In genomic region chrX:72540318-72540717, GRCh38 we compare ENCODE assay signal across 9 cellular contexts. TPM values are rescaled to one million over a fixed set of nuclear protein-coding genes. Genes with fewer than 3 reads are reported as not detected.
DNase-seq lines count a peak whose midpoint lies in the region; ATAC-seq and TF ChIP-seq lines count a peak whose summit lies in the region.
"Had no signal": no experiment of that assay in that cellular context is flagged by ENCODE, and none has a peak within 500 bp of the region (broad histone marks: within the 10 kb centered on the region; RNA-seq: fewer than 3 reads in every experiment).

No MANE protein-coding gene starts in this region.

- no peaks in the 10 kb centered on the region for H3K36me3 Mint-ChIP-seq in activated CD4-positive, alpha-beta T cell treated with anti-CD3 and anti-CD28 coated beads, Interleukin-2, amount 10 ng/mL, durations not matched to agents 24 days and 14 days (ENCODE audit: low read depth)

- no peak overlapping the region for H3K27ac ChIP-seq in PC-9
- no peak overlapping the region for H3K27ac ChIP-seq in foreskin keratinocyte
- H3K27ac ChIP-seq: BLaER1 had no signal

- TF ChIP-seq CTCF in PC-9 (conservative IDR thresholded peaks at IDR 0.05) (peak; percentile 44), foreskin keratinocyte (conservative IDR thresholded peaks at IDR 0.05) (peak; percentile 48)

- H3K27me3 Mint-ChIP-seq in activated CD4-positive, alpha-beta T cell treated with anti-CD3 and anti-CD28 coated beads, Interleukin-2, amount 10 ng/mL, durations not matched to agents 24 days and 14 days = no peaks in the 10 kb centered on the region

- POLR2A ChIA-PET in PC-9 (lab: Charles Lee; ENCODE audit: unreplicated experiment) = interaction anchor here (0.6 kb wide), 1 partner anchor 553 kb away, joined by 3 read pairs; no protein-coding TSS in a partner anchor

- ATAC-seq in foreskin keratinocyte = no peak

- H3K4me2 ChIP-seq in PC-9 = no peak overlapping the region
- H3K4me2 ChIP-seq: BLaER1 had no signal

- H3K4me3 ChIP-seq in PC-9 = no peak overlapping the region
- H3K4me3 ChIP-seq: BLaER1 had no signal

- peak; percentile 44 for DNase-seq in NCI-H1092 treated with DMSO at 0.1 percent for 48 hours (lab: John Stamatoyannopoulos, UW)
- DNase-seq in NCI-H1092 (lab: John Stamatoyannopoulos, UW) = no peak
- DNase-seq in PC-9 = no peak
- no peak for DNase-seq in foreskin keratinocyte
- peak; percentile 77 for DNase-seq in superior temporal gyrus (ENCODE audit: extremely low spot score)
- DNase-seq in activated CD4-positive, alpha-beta T cell treated with anti-CD3 and anti-CD28 coated beads, Interleukin-2, amount 10 ng/mL, durations not matched to agents 24 days and 14 days = no peak
- DNase-seq in activated CD4-positive, alpha-beta T cell treated with anti-CD3 and anti-CD28 coated beads for 48 hours = no peak
- no peak for DNase-seq in SHP77 treated with DMSO at 0.1 percent for 48 hours (lab: John Stamatoyannopoulos, UW)

- no peaks in the 10 kb centered on the region for H3K9me2 ChIP-seq in PC-9 (ENCODE audit: insufficient read depth)

- H3K9me3 Mint-ChIP-seq in activated CD4-positive, alpha-beta T cell treated with anti-CD3 and anti-CD28 coated beads, Interleukin-2, amount 10 ng/mL, durations not matched to agents 24 days and 14 days = no peaks in the 10 kb centered on the region

- no peak overlapping the region for H3K27ac Mint-ChIP-seq in activated CD4-positive, alpha-beta T cell treated with anti-CD3 and anti-CD28 coated beads, Interleukin-2, amount 10 ng/mL, durations not matched to agents 24 days and 14 days

- peaks cover 1% of the 10 kb centered on the region for H3K4me1 Mint-ChIP-seq in activated CD4-positive, alpha-beta T cell treated with anti-CD3 and anti-CD28 coated beads, Interleukin-2, amount 10 ng/mL, durations not matched to agents 24 days and 14 days

- H3K4me3 Mint-ChIP-seq in activated CD4-positive, alpha-beta T cell treated with anti-CD3 and anti-CD28 coated beads, Interleukin-2, amount 10 ng/mL, durations not matched to agents 24 days and 14 days = no peak overlapping the region

- H3K79me2 ChIP-seq in PC-9 (ENCODE audit: low read depth) = no peaks in the 10 kb centered on the region

- H3F3A ChIP-seq in PC-9 (ENCODE audit: insufficient read depth, low read depth) = no peaks in the 10 kb centered on the region

- no peaks in the 10 kb centered on the region; the same call in 1 of the 2 replicates for H3K4me1 ChIP-seq in PC-9 (replicated peaks; ENCODE audit: insufficient read depth)
- no peaks in the 10 kb centered on the region for H3K4me1 ChIP-seq in foreskin keratinocyte
- H3K4me1 ChIP-seq: BLaER1 had no signal

- H3K27me3 ChIP-seq in PC-9 (ENCODE audit: insufficient read depth, low read depth) (no peaks in the 10 kb centered on the region), foreskin keratinocyte (no peaks in the 10 kb centered on the region)

- BruUV-seq in PC-9 (replicated peaks; lab: Mats Ljungman, UMichigan) = no TSS peak

- no peaks in the 10 kb centered on the region for H3K9me3 ChIP-seq in PC-9 (ENCODE audit: insufficient read depth, low read depth)
- H3K9me3 ChIP-seq: BLaER1 had no signal

- H2AFZ ChIP-seq in PC-9 = no peak overlapping the region

- no peaks in the 10 kb centered on the region for H3K36me3 ChIP-seq in PC-9 (ENCODE audit: low read depth)

- CTCF ChIA-PET in PC-9 (lab: Charles Lee) = interaction anchor here (0.5 to 0.6 kb wide), 5 partner anchors 85 to 526 kb away, joined by 3 to 8 read pairs (median 3); partner anchors contain the start of gene ERCC6L

- no peaks in the 10 kb centered on the region; the same call in 1 of the 2 replicates for H4K20me1 ChIP-seq in PC-9 (ENCODE audit: insufficient read depth)

- intact Hi-C loops in PC-9 (cut with micrococcal nuclease; ENCODE audit: unreplicated experiment) = no loop called here
- intact Hi-C loops in activated CD4-positive, alpha-beta T cell treated with anti-CD3 and anti-CD28 coated beads, Interleukin-2, amount 10 ng/mL, durations not matched to agents 24 days and 14 days (cut with micrococcal nuclease) = loop anchor here (1.0 to 5.0 kb wide), 2 partner anchors 233 to 295 kb away; partner anchors contain the start of gene CITED1

RNA-seq across cellular contexts. Expression of gene HDAC8, which starts 32.3 kb away (rescaled TPM):
- total RNA-seq in PC-9 (2021) = 52.8 and 61.3 TPM in 2 replicates
- total RNA-seq in foreskin keratinocyte = 21.0 and 23.1 TPM in 2 replicates
- polyA plus RNA-seq in foreskin keratinocyte = 19.8 and 21.6 TPM in 2 replicates
- 29.2 and 29.9 TPM in 2 replicates for total RNA-seq in activated CD4-positive, alpha-beta T cell treated with anti-CD3 and anti-CD28 coated beads, Interleukin-2, amount 10 ng/mL, durations not matched to agents 24 days and 14 days

Comparison
In these comparisons a context has a peak if more than half of its experiments do, and no peak if none do; other contexts are left out.
1. DNase-seq: peak in NCI-H1092 treated with DMSO at 0.1 percent for 48 hours (single experiment) and superior temporal gyrus (single experiment); none in NCI-H1092 (single experiment), PC-9 (0 of 2), foreskin keratinocyte (0 of 2), activated CD4-positive, alpha-beta T cell treated with anti-CD3 and anti-CD28 coated beads, Interleukin-2, amount 10 ng/mL, durations not matched to agents 24 days and 14 days (single experiment), activated CD4-positive, alpha-beta T cell treated with anti-CD3 and anti-CD28 coated beads for 48 hours (single experiment) and SHP77 treated with DMSO at 0.1 percent for 48 hours (single experiment).